20 cellular contexts compared by ENCODE assay signal in the genomic region with DNA sequence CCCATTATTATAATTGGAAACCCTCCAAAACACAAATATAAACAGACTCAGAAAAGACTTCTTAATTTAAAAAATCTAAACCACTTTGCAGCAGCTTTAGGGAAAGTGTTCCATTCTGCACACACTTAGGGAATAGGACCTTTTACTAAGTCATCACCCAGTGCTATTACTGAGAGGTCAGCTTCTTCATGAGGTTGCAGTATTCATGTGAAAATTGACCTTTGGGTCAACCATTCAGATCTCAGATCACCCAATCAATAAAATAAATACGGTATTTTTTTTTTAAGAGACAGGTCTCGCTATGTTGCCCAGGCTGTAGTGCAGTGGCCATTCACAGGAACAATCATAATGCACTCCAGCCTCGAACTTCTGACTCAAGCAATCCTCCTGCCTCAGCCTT. TPM values are rescaled to one million over a fixed set of nuclear protein-coding genes. Genes with fewer than 3 reads are reported as not detected.
DNase-seq lines count a peak whose midpoint lies in the region; ATAC-seq, FAIRE-seq and TF ChIP-seq lines count a peak whose summit lies in the region.
"Had no signal": no experiment of that assay in that cellular context is flagged by ENCODE, and none has a peak within 500 bp of the region (broad histone marks: within the 10 kb centered on the region; RNA-seq: fewer than 3 reads in every experiment).

No MANE protein-coding gene starts in this region.

- in situ Hi-C loops in HepG2 (cut with HindIII; ENCODE audit: extremely low pct_ligation_motif_present, low pct_unique_long_range_greater_than_20kb), result no loop called here

- FAIRE-seq in HepG2 (lab: Jason Lieb, UNC), result no peak
- FAIRE-seq: A549, D721Med, G401.6, GM19239 had no signal

- H3K4me2 ChIP-seq in HepG2 (ENCODE audit: low read depth, low read length) (no peak overlapping the region), H9 (ENCODE audit: insufficient read depth, insufficient read length, low read length) (no peak overlapping the region)
- H3K4me2 ChIP-seq: A549; BLaER1 treated with 17β-estradiol and CSF1 and Interleukin-3, amounts not matched to agents 10 nM and 100 nM had no signal

- no peak overlapping the region for H3T11ph ChIP-seq in H9 (ENCODE audit: low read length)

- peaks cover 3% of the 10 kb centered on the region; the same call in 1 of the 2 replicates for H4K20me1 ChIP-seq in HepG2 (ENCODE audit: insufficient read depth, low read length)
- H4K20me1 ChIP-seq in H9 (ENCODE audit: control insufficient read depth, insufficient read depth, insufficient read length), result no peaks in the 10 kb centered on the region

- H3K23me2 ChIP-seq in H9 (ENCODE audit: insufficient read length, low read depth, low read length, poor library complexity, severe bottlenecking), result no peaks in the 10 kb centered on the region

- peak in 1 of 2 donors; percentile 6 for TF ChIP-seq RAD21 in liver (IDR thresholded peaks at IDR 0.05)
- no peak for TF ChIP-seq RAD21 in HepG2 (CRISPR knock-in tag; IDR thresholded peaks at IDR 0.05)

- H2AFZ ChIP-seq in HepG2 (ENCODE audit: low read length) (no peak overlapping the region), H9 (ENCODE audit: low read length) (no peak overlapping the region)

- no peak overlapping the region for H3K4ac ChIP-seq in H9 (ENCODE audit: low read depth, low read length)

- H2BK5ac ChIP-seq in H9 (ENCODE audit: insufficient read length, low read length), result no peak overlapping the region

- no peak overlapping the region for H2AK5ac ChIP-seq in H9 (ENCODE audit: insufficient read length, low read length)

- H3K27ac ChIP-seq in liver (ENCODE audit: low read depth in 1 of 2, low read length in 2 of 2) (no peak overlapping the region), HepG2 (ENCODE audit: extremely low read length, insufficient read depth, low read length) (no peak overlapping the region), right lobe of liver (no peak overlapping the region), H9 (ENCODE audit: insufficient read length, low read depth, low read length) (no peak overlapping the region)
- H3K27ac ChIP-seq: 22Rv1; A549; BLaER1 treated with 17β-estradiol and CSF1 and Interleukin-3, amounts not matched to agents 10 nM and 100 nM; C4-2B had no signal

- POLR2A ChIA-PET in HepG2 (lab: Yijun Ruan, JAX), result no interaction called here
- POLR2A ChIA-PET in activated CD4-positive, alpha-beta T cell treated with anti-CD3 and anti-CD28 coated beads for 36 hours (lab: Charles Lee), result no interaction called here

- H3K4me3 Mint-ChIP-seq in activated CD4-positive, alpha-beta T cell treated with anti-CD3 and anti-CD28 coated beads for 36 hours, result no peak overlapping the region
- H3K4me3 Mint-ChIP-seq in H9, result no peak overlapping the region
- H3K4me3 Mint-ChIP-seq: B cell; CD4-positive, alpha-beta T cell; CD8-positive, alpha-beta T cell had no signal

- no peaks in the 10 kb centered on the region for H3K9me3 ChIP-seq in liver (ENCODE audit: control insufficient read depth in 4 of 4, low read length in 3 of 4)
- no peaks in the 10 kb centered on the region for H3K9me3 ChIP-seq in HepG2 (ENCODE audit: low read length)
- H3K9me3 ChIP-seq in right lobe of liver, result no peaks in the 10 kb centered on the region
- no peaks in the 10 kb centered on the region for H3K9me3 ChIP-seq in H9 (ENCODE audit: control insufficient read depth, low read depth, low read length)
- H3K9me3 ChIP-seq: A549; BLaER1 treated with 17β-estradiol and CSF1 and Interleukin-3, amounts not matched to agents 10 nM and 100 nM; Caco-2 had no signal

- H3K79me2 ChIP-seq in HepG2 (ENCODE audit: insufficient read depth, low read length) (peaks cover 75% of the 10 kb centered on the region), H9 (ENCODE audit: insufficient read depth, low read length) (peaks cover 22% of the 10 kb centered on the region; the same call in 1 of the 2 replicates)

- WGBS in liver, result 59% methylated on average over 3 of the region's 3 CpGs
- WGBS in HepG2 (ENCODE audit: low lambda C conversion rate), result 93% methylated on average over 3 of the region's 3 CpGs
- 43% methylated on average over 3 of the region's 3 CpGs for WGBS in right lobe of liver (ENCODE audit: insufficient coverage, low coverage, low lambda C conversion rate, missing lambda C conversion rate)
- WGBS in H9 (ENCODE audit: extremely low coverage, insufficient read length, low lambda C conversion rate), result no CpG with 5 or more reads among the region's 3 CpGs

- H3K9ac ChIP-seq in liver (ENCODE audit: low read depth in 1 of 2, low read length in 2 of 2) (no peak overlapping the region), HepG2 (ENCODE audit: insufficient read depth, low read depth, low read length) (no peak overlapping the region), H9 (ENCODE audit: extremely low read depth, insufficient read length, low read length) (no peak overlapping the region)
- H3K9ac ChIP-seq: BLaER1 treated with 17β-estradiol and CSF1 and Interleukin-3, amounts not matched to agents 10 nM and 100 nM had no signal

- no peak overlapping the region for H4K91ac ChIP-seq in H9 (ENCODE audit: insufficient read length, low read depth, low read length)

- peaks cover 6% of the 10 kb centered on the region for H3K79me1 ChIP-seq in H9 (ENCODE audit: insufficient read depth, low read depth, low read length, poor library complexity, severe bottlenecking)

- no peaks in the 10 kb centered on the region for H3K36me3 Mint-ChIP-seq in activated CD4-positive, alpha-beta T cell treated with anti-CD3 and anti-CD28 coated beads for 36 hours (ENCODE audit: low read depth)
- H3K36me3 Mint-ChIP-seq in H9 (ENCODE audit: insufficient read depth in 1 of 3, low read depth in 3 of 3), result no peaks in the 10 kb centered on the region
- H3K36me3 Mint-ChIP-seq: CD8-positive, alpha-beta T cell had no signal

- DNase-seq in HepG2 (ENCODE audit: low spot score) (no peak), right lobe of liver (no peak), H9 (no peak)
- DNase-seq in activated CD4-positive, alpha-beta T cell treated with anti-CD3 and anti-CD28 coated beads for 36 hours, result no peak
- DNase-seq: AML-193; Caco-2; Calu3; CD4-positive, alpha-beta T cell; CD8-positive, alpha-beta T cell; DMS79 treated with DMSO at 0.1 percent for 48 hours; GF-D8 had no signal

- H3K4me1 Mint-ChIP-seq in activated CD4-positive, alpha-beta T cell treated with anti-CD3 and anti-CD28 coated beads for 36 hours, result peaks cover 1% of the 10 kb centered on the region
- H3K4me1 Mint-ChIP-seq in H9, result peaks cover 42 to 46% of the 10 kb centered on the region in 2 experiments
- H3K4me1 Mint-ChIP-seq: B cell had no signal

- no peak overlapping the region for H4K5ac ChIP-seq in H9 (ENCODE audit: insufficient read length, low read depth, low read length)

- ATAC-seq in HepG2 (no peak), right lobe of liver (peak; percentile 50 to 76 (median 61))
- ATAC-seq in activated CD4-positive, alpha-beta T cell treated with anti-CD3 and anti-CD28 coated beads for 36 hours, result no peak
- ATAC-seq: A549; CD8-positive, alpha-beta T cell had no signal

- no peaks in the 10 kb centered on the region for H3K9me3 Mint-ChIP-seq in activated CD4-positive, alpha-beta T cell treated with anti-CD3 and anti-CD28 coated beads for 36 hours (ENCODE audit: low read depth)
- no peaks in the 10 kb centered on the region for H3K9me3 Mint-ChIP-seq in H9
- H3K9me3 Mint-ChIP-seq: CD4-positive, alpha-beta T cell; CD8-positive, alpha-beta T cell had no signal

- no peak overlapping the region for H3K18ac ChIP-seq in H9 (ENCODE audit: insufficient read length, low read depth, low read length)

- H4K8ac ChIP-seq in H9 (replicated peaks; ENCODE audit: insufficient read length, low read depth, low read length), result no peak overlapping the region

- no peak overlapping the region for H2BK120ac ChIP-seq in H9 (ENCODE audit: low read depth, low read length, poor library complexity, severe bottlenecking)

- no peak for TF ChIP-seq POLR2A in HepG2 (IDR thresholded peaks at IDR 0.05; ENCODE audit: insufficient read depth in 1 of 2, low read depth in 2 of 2, low read length in 2 of 2)
- no peak for TF ChIP-seq POLR2A in right lobe of liver (IDR thresholded peaks at IDR 0.05)

- no peak overlapping the region for H3K56ac ChIP-seq in H9 (ENCODE audit: insufficient read length, low read depth, low read length)

- no peak overlapping the region for H3K4me3 ChIP-seq in liver (ENCODE audit: low read depth in 1 of 3, low read length in 3 of 3)
- H3K4me3 ChIP-seq in HepG2 (replicated peaks in 1 of 3; ENCODE audit: insufficient read depth in 1 of 3, low read depth in 2 of 3, low read length in 3 of 3), result no peak overlapping the region
- no peak overlapping the region for H3K4me3 ChIP-seq in right lobe of liver
- H3K4me3 ChIP-seq: A549; BLaER1 treated with 17β-estradiol and CSF1 and Interleukin-3, amounts not matched to agents 10 nM and 100 nM had no signal

- CTCF ChIA-PET in HepG2 (lab: Yijun Ruan, JAX; ENCODE audit: low intra/inter-chr PET ratio, low total read pairs), result no interaction called here
- CTCF ChIA-PET in activated CD4-positive, alpha-beta T cell treated with anti-CD3 and anti-CD28 coated beads for 36 hours (lab: Charles Lee), result interaction anchor here (0.7 to 1.0 kb wide), 2 partner anchors 12 to 1627 kb away, joined by 3 read pairs; no protein-coding TSS in a partner anchor

- no peak overlapping the region for H2BK15ac ChIP-seq in H9 (ENCODE audit: low read depth, low read length)

- no peak for TF ChIP-seq CTCF in liver (IDR thresholded peaks at IDR 0.05; ENCODE audit: low read depth, low read length, missing input control)
- no peak for TF ChIP-seq CTCF in HepG2 (CRISPR knock-in tag; IDR thresholded peaks at IDR 0.05)
- no peak for TF ChIP-seq CTCF in right lobe of liver (IDR thresholded peaks at IDR 0.05)
- TF ChIP-seq CTCF in H9 (conservative IDR thresholded peaks at IDR 0.05), result no peak

- intact Hi-C loops in HepG2 (cut with micrococcal nuclease; ENCODE audit: unreplicated experiment), result no loop called here
- intact Hi-C loops in right lobe of liver (cut with DNase I), result no loop called here
- intact Hi-C loops in activated CD4-positive, alpha-beta T cell treated with anti-CD3 and anti-CD28 coated beads for 36 hours (cut with DNase I, micrococcal nuclease), result no loop called here

- H3K23ac ChIP-seq in H9 (ENCODE audit: insufficient read length, low read depth, low read length), result no peak overlapping the region

- H3K36me3 ChIP-seq in liver (ENCODE audit: control insufficient read depth in 4 of 4, insufficient read depth in 3 of 4, low read depth in 1 of 4, low read length in 3 of 4), result no peaks in the 10 kb centered on the region
- H3K36me3 ChIP-seq in HepG2 (replicated peaks in 1 of 2; ENCODE audit: control insufficient read depth in 1 of 2, insufficient read depth in 2 of 2, low read length in 2 of 2), result no peaks in the 10 kb centered on the region; a peak in 1 of 5 replicates
- H3K36me3 ChIP-seq in right lobe of liver, result no peaks in the 10 kb centered on the region
- H3K36me3 ChIP-seq: BLaER1 treated with 17β-estradiol and CSF1 and Interleukin-3, amounts not matched to agents 10 nM and 100 nM had no signal

- H2BK12ac ChIP-seq in H9 (ENCODE audit: insufficient read length, low read depth, low read length), result no peak overlapping the region

- TF ChIP-seq EP300 in HepG2 (IDR thresholded peaks at IDR 0.05; ENCODE audit: low read depth in 2 of 2, low read length in 2 of 2), result no peak
- no peak for TF ChIP-seq EP300 in HepG2 (CRISPR knock-in tag; IDR thresholded peaks at IDR 0.05; ENCODE audit: borderline replicate concordance)

- H3K27ac Mint-ChIP-seq in activated CD4-positive, alpha-beta T cell treated with anti-CD3 and anti-CD28 coated beads for 36 hours, result no peak overlapping the region
- no peak overlapping the region for H3K27ac Mint-ChIP-seq in H9
- H3K27ac Mint-ChIP-seq: B cell; CD4-positive, alpha-beta T cell; CD8-positive, alpha-beta T cell had no signal

- peaks cover 0 to 6% (median 2%) of the 10 kb centered on the region in 4 donors for H3K4me1 ChIP-seq in liver (ENCODE audit: control insufficient read depth in 4 of 4, insufficient read depth in 4 of 4, low read length in 3 of 4)
- peaks cover 28% of the 10 kb centered on the region for H3K4me1 ChIP-seq in HepG2 (ENCODE audit: insufficient read depth, low read length)
- peaks cover 0 to 8% (median 0%) of the 10 kb centered on the region in 4 donors for H3K4me1 ChIP-seq in right lobe of liver
- peaks cover 4% of the 10 kb centered on the region; the same call in 1 of the 2 replicates for H3K4me1 ChIP-seq in H9 (ENCODE audit: insufficient read depth, low read length)

- no peak overlapping the region for H3K14ac ChIP-seq in H9 (ENCODE audit: insufficient read depth, low read length)

- H2BK20ac ChIP-seq in H9 (ENCODE audit: low read depth, low read length, poor library complexity, severe bottlenecking), result no peak overlapping the region

- BruUV-seq in HepG2 (replicated peaks; lab: Mats Ljungman, UMichigan), result no TSS peak

- no peaks in the 10 kb centered on the region for H3K27me3 ChIP-seq in liver (ENCODE audit: control insufficient read depth in 4 of 4, insufficient read depth in 4 of 4, low read length in 3 of 4)
- H3K27me3 ChIP-seq in HepG2 (ENCODE audit: control insufficient read depth in 1 of 2, insufficient read depth in 2 of 2, low read length in 2 of 2), result no peaks in the 10 kb centered on the region
- H3K27me3 ChIP-seq in right lobe of liver, result no peaks in the 10 kb centered on the region
- no peaks in the 10 kb centered on the region for H3K27me3 ChIP-seq in H9 (ENCODE audit: insufficient read depth, low read length)
- H3K27me3 ChIP-seq: BLaER1 treated with 17β-estradiol and CSF1 and Interleukin-3, amounts not matched to agents 10 nM and 100 nM had no signal

- H3K27me3 Mint-ChIP-seq in activated CD4-positive, alpha-beta T cell treated with anti-CD3 and anti-CD28 coated beads for 36 hours, result peaks cover 25% of the 10 kb centered on the region
- no peaks in the 10 kb centered on the region for H3K27me3 Mint-ChIP-seq in H9 (ENCODE audit: low read depth)

RNA-seq across cellular contexts. Expression of a gene that starts 21.8 kb away (rescaled TPM):
- 1 to 10 TPM; 2.8 to 6.1 TPM for total RNA-seq in liver
- polyA plus RNA-seq in liver, result 1 to 10 TPM in 1 of 2 donors, under 1 TPM in 1; 0.72 to 1.3 TPM
- 31.5 and 50.9 TPM in 2 replicates for total RNA-seq in HepG2 (2016; rRNA removed; fragmentation: Illumina TruSeq; extraction: Trizol)
- 10.7 and 12.1 TPM in 2 replicates for total RNA-seq in HepG2 (2016; cell fraction: cytosol; rRNA removed; fragmentation: Illumina TruSeq; extraction: Trizol; ENCODE audit: low read depth)
- total RNA-seq in HepG2 (2016; cell fraction: insoluble cytoplasmic fraction; rRNA removed; fragmentation: Illumina TruSeq; extraction: Trizol), result 28.3 and 52.2 TPM in 2 replicates
- 36.7 and 36.8 TPM in 2 replicates for total RNA-seq in HepG2 (2016; cell fraction: membrane; rRNA removed; fragmentation: Illumina TruSeq; extraction: Trizol)
- 24.3 and 28.3 TPM in 2 replicates for total RNA-seq in HepG2 (2016; cell fraction: nucleus; rRNA removed; fragmentation: Illumina TruSeq; extraction: Trizol)
- 19.7 and 28.1 TPM in 2 replicates for polyA plus RNA-seq in HepG2 (2011; rRNA removed)
- polyA plus RNA-seq in HepG2 (2011; cell fraction: cytosol; rRNA removed), result 15.0 and 17.4 TPM in 2 replicates
- polyA plus RNA-seq in HepG2 (2011; cell fraction: nucleus; rRNA removed), result 18.1 and 19.3 TPM in 2 replicates
- polyA plus RNA-seq in HepG2 (2012), result 12.1 and 12.8 TPM in 2 replicates
- polyA plus RNA-seq in HepG2 (2016; cell fraction: cytosol; fragmentation: Illumina TruSeq; extraction: Trizol; ENCODE audit: low read depth), result 4.2 and 4.9 TPM in 2 replicates
- 20.4 and 24.5 TPM in 2 replicates for polyA plus RNA-seq in HepG2 (2016; cell fraction: insoluble cytoplasmic fraction; fragmentation: Illumina TruSeq; extraction: Trizol; ENCODE audit: low read depth)
- polyA plus RNA-seq in HepG2 (2016; cell fraction: membrane; fragmentation: Illumina TruSeq; extraction: Trizol; ENCODE audit: low read depth), result 8.8 and 10.3 TPM in 2 replicates
- 21.9 and 25.3 TPM in 2 replicates for polyA plus RNA-seq in HepG2 (2016; cell fraction: nucleus; fragmentation: Illumina TruSeq; extraction: Trizol; ENCODE audit: insufficient read depth, low read depth)
- polyA minus RNA-seq in HepG2 (2011; rRNA and poly(A)+ RNA removed; ENCODE audit: low replicate concordance), result 13.7 and 123 TPM in 2 replicates
- polyA minus RNA-seq in HepG2 (2011; cell fraction: cytosol; rRNA and poly(A)+ RNA removed), result 35.0 and 40.7 TPM in 2 replicates
- 26.1 and 27.2 TPM in 2 replicates for polyA minus RNA-seq in HepG2 (2011; cell fraction: nucleus; rRNA and poly(A)+ RNA removed)
- 1 to 10 TPM; 1.3 to 3.6 (median 1.9) TPM for total RNA-seq in right lobe of liver
- total RNA-seq in activated CD4-positive, alpha-beta T cell treated with anti-CD3 and anti-CD28 coated beads for 36 hours, result 1 to 10 TPM in 1 of 2 experiments, under 1 TPM in 1; 0.82 to 1.1 TPM
- 98.9 and 99.3 TPM in 2 replicates for total RNA-seq in H9 (2021)
- total RNA-seq: CD4-positive, alpha-beta T cell; CD8-positive, alpha-beta T cell had no signal

RNA-seq across cellular contexts. Expression of a gene that starts 27.6 kb away (rescaled TPM):
- 1 to 10 TPM in 1 of 2 donors, under 1 TPM in 1; 0.56 to 1.1 TPM for total RNA-seq in liver
- polyA plus RNA-seq in liver, result under 1 TPM; 0.15 to 0.50 TPM
- 0.02 TPM in 1 of 2 replicates, not detected in the other for total RNA-seq in HepG2 (2016; rRNA removed; fragmentation: Illumina TruSeq; extraction: Trizol)
- under 0.01 and 0.09 TPM in 2 replicates for total RNA-seq in HepG2 (2016; cell fraction: cytosol; rRNA removed; fragmentation: Illumina TruSeq; extraction: Trizol; ENCODE audit: low read depth)
- 0.02 TPM in 1 of 2 replicates, not detected in the other for total RNA-seq in HepG2 (2016; cell fraction: insoluble cytoplasmic fraction; rRNA removed; fragmentation: Illumina TruSeq; extraction: Trizol)
- total RNA-seq in HepG2 (2016; cell fraction: membrane; rRNA removed; fragmentation: Illumina TruSeq; extraction: Trizol), result 0.03 TPM in 2 replicates
- total RNA-seq in HepG2 (2016; cell fraction: nucleus; rRNA removed; fragmentation: Illumina TruSeq; extraction: Trizol), result 0.06 and 0.09 TPM in 2 replicates
- polyA plus RNA-seq in HepG2 (2011; rRNA removed), result 0.01 and 0.04 TPM in 2 replicates
- polyA plus RNA-seq in HepG2 (2011; cell fraction: cytosol; rRNA removed), result 0.03 and 0.04 TPM in 2 replicates
- polyA plus RNA-seq in HepG2 (2011; cell fraction: nucleus; rRNA removed), result 0.02 and 0.05 TPM in 2 replicates
- 0.01 TPM in 1 of 2 replicates, not detected in the other for polyA plus RNA-seq in HepG2 (2012)
- polyA plus RNA-seq in HepG2 (2016; cell fraction: cytosol; fragmentation: Illumina TruSeq; extraction: Trizol; ENCODE audit: low read depth), result not detected in 2 replicates
- 0.03 TPM in 1 of 2 replicates, not detected in the other for polyA plus RNA-seq in HepG2 (2016; cell fraction: insoluble cytoplasmic fraction; fragmentation: Illumina TruSeq; extraction: Trizol; ENCODE audit: low read depth)
- not detected in 2 replicates for polyA plus RNA-seq in HepG2 (2016; cell fraction: membrane; fragmentation: Illumina TruSeq; extraction: Trizol; ENCODE audit: low read depth)
- polyA plus RNA-seq in HepG2 (2016; cell fraction: nucleus; fragmentation: Illumina TruSeq; extraction: Trizol; ENCODE audit: insufficient read depth, low read depth), result 0.07 TPM in 1 of 2 replicates, not detected in the other
- 0.08 and 2.8 TPM in 2 replicates for polyA minus RNA-seq in HepG2 (2011; rRNA and poly(A)+ RNA removed; ENCODE audit: low replicate concordance)
- polyA minus RNA-seq in HepG2 (2011; cell fraction: cytosol; rRNA and poly(A)+ RNA removed), result 0.09 and 0.30 TPM in 2 replicates
- 0.12 and 0.26 TPM in 2 replicates for polyA minus RNA-seq in HepG2 (2011; cell fraction: nucleus; rRNA and poly(A)+ RNA removed)
- under 1 TPM; 0.12 to 0.74 (median 0.40) TPM for total RNA-seq in right lobe of liver
- under 1 TPM in 1 of 2 experiments, not detected in 1; 0.05 TPM for total RNA-seq in activated CD4-positive, alpha-beta T cell treated with anti-CD3 and anti-CD28 coated beads for 36 hours
- 5.8 and 6.0 TPM in 2 replicates for total RNA-seq in H9 (2021)
- total RNA-seq: CD4-positive, alpha-beta T cell; CD8-positive, alpha-beta T cell had no signal

Comparison
In these comparisons a context has a peak if more than half of its experiments do, and no peak if none do; other contexts are left out.
1. ATAC-seq: peak in right lobe of liver (4 of 4); none in HepG2 (single experiment) and activated CD4-positive, alpha-beta T cell treated with anti-CD3 and anti-CD28 coated beads for 36 hours (single experiment).